Comparison of ENCODE assay signal across 9 cellular contexts in the genomic region with DNA sequence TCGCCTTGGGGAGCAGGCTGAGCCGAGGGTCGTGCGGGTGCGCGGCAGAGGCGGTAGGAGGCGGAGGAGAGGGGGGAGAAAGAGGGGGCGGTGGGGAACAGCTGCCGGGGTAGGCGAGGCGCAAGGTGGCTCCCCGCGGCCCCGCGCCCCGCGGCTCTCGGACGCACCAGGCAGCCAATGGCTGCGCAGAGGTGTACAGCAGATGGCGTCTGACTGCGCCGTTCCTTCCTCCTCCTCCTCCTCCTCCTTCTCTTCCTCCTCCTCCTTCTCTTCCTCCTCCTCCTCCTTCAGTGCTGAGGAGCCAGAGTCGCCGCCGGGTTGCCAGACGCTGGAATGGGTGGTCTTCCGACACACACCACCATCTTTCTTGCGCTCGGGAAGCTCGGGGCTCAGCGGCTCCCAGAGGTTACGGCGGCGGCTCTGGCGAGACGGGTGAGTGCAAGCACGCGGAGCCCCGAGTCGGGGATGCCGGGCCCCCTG. TPM values are rescaled to one million over a fixed set of nuclear protein-coding genes. Genes with fewer than 3 reads are reported as not detected.
DNase-seq lines count a peak whose midpoint lies in the region; ATAC-seq, FAIRE-seq and TF ChIP-seq lines count a peak whose summit lies in the region.
"Had no signal": no experiment of that assay in that cellular context is flagged by ENCODE, and none has a peak within 500 bp of the region (broad histone marks: within the 10 kb centered on the region; RNA-seq: fewer than 3 reads in every experiment).

A gene with protein sequence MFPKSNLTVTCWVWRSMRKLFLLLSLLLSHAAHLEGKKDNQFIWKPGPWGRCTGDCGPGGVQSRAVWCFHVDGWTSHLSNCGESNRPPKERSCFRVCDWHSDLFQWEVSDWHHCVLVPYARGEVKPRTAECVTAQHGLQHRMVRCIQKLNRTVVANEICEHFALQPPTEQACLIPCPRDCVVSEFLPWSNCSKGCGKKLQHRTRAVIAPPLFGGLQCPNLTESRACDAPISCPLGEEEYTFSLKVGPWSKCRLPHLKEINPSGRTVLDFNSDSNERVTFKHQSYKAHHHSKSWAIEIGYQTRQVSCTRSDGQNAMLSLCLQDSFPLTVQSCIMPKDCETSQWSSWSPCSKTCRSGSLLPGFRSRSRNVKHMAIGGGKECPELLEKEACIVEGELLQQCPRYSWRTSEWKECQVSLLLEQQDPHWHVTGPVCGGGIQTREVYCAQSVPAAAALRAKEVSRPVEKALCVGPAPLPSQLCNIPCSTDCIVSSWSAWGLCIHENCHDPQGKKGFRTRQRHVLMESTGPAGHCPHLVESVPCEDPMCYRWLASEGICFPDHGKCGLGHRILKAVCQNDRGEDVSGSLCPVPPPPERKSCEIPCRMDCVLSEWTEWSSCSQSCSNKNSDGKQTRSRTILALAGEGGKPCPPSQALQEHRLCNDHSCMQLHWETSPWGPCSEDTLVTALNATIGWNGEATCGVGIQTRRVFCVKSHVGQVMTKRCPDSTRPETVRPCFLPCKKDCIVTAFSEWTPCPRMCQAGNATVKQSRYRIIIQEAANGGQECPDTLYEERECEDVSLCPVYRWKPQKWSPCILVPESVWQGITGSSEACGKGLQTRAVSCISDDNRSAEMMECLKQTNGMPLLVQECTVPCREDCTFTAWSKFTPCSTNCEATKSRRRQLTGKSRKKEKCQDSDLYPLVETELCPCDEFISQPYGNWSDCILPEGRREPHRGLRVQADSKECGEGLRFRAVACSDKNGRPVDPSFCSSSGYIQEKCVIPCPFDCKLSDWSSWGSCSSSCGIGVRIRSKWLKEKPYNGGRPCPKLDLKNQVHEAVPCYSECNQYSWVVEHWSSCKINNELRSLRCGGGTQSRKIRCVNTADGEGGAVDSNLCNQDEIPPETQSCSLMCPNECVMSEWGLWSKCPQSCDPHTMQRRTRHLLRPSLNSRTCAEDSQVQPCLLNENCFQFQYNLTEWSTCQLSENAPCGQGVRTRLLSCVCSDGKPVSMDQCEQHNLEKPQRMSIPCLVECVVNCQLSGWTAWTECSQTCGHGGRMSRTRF (N-terminal part only) (plus strand): TSS at position 290 of the 480 bp plus-strand sequence. CDS start 116,634 bp downstream, outside the sequence.

- WGBS in lung, 2 donors, result 1 to 2% methylated on average over 34 to 43 of the region's 43 CpGs
- 17% methylated on average over 42 of the region's 43 CpGs; no CpG with 5 or more reads in 1 of the 2 donors for WGBS in transverse colon (ENCODE audit: low coverage in 1 of 2), 2 donors

- H3K4me3 ChIP-seq in bronchial epithelial cell (ENCODE audit: low read depth, low read length) (peak within 1 kb of the TSS; percentile 27), lung (peak within 1 kb of the TSS; percentile 6), transverse colon (peak within 1 kb of the TSS in 3 of 4 donors; percentile 25 to 45 (median 30))

- no peak within 1 kb of the TSS for H3K27ac ChIP-seq in lung (ENCODE audit: low read depth in 1 of 2, low read length in 1 of 2)
- H3K27ac ChIP-seq in transverse colon, result no peak within 1 kb of the TSS

- ATAC-seq in lung (ENCODE audit: insufficient read depth, low FRiP score) (peak; percentile 7), HG03280 (IDR thresholded peaks at IDR 0.05; ENCODE audit: unreplicated experiment) (no peak)

- intact Hi-C loops in transverse colon (cut with DNase I; ENCODE audit: low total_unique reads), result no loop called here

- TF ChIP-seq CTCF in bronchial epithelial cell (IDR thresholded peaks at IDR 0.05; ENCODE audit: insufficient read depth, low read length, severe bottlenecking), result no peak
- TF ChIP-seq CTCF in lung (IDR thresholded peaks at IDR 0.05; ENCODE audit: control extremely low read depth, extremely low read depth), result no peak
- no peak for TF ChIP-seq CTCF in transverse colon (IDR thresholded peaks at IDR 0.05)

- FAIRE-seq in bronchial epithelial cell (lab: Jason Lieb, UNC), result no peak

- in situ Hi-C loops in transverse colon (cut with MboI; ENCODE audit: low pct_ligation_motif_present in 1 of 4, low pct_unique_long_range_greater_than_20kb in 1 of 4, low sequenced_read_pairs in 3 of 4), result no loop called here

- no peak for TF ChIP-seq EP300 in transverse colon (IDR thresholded peaks at IDR 0.05; ENCODE audit: low read depth)

- H3K4me1 ChIP-seq in lung (ENCODE audit: control insufficient read depth in 2 of 2, insufficient read depth in 2 of 2, low read length in 2 of 2), result peaks cover 0 to 5% of the 10 kb centered on the region in 2 donors
- peaks cover 0 to 4% (median 1%) of the 10 kb centered on the region in 4 donors for H3K4me1 ChIP-seq in transverse colon

- H3K9me3 ChIP-seq in lung (ENCODE audit: control insufficient read depth in 2 of 2, insufficient read depth in 1 of 2, low read length in 1 of 2) (no peaks in the 10 kb centered on the region), transverse colon (no peaks in the 10 kb centered on the region)

- TF ChIP-seq POLR2A in transverse colon (IDR thresholded peaks at IDR 0.05), result no peak

- peaks cover 15% of the 10 kb centered on the region for H3K27me3 ChIP-seq in bronchial epithelial cell (ENCODE audit: control insufficient read depth, insufficient read depth, low read length)
- peaks cover 3% of the 10 kb centered on the region for H3K27me3 ChIP-seq in lung (ENCODE audit: control insufficient read depth, insufficient read depth)
- peaks cover 41% of the 10 kb centered on the region for H3K27me3 ChIP-seq in transverse colon

- DNase-seq in activated CD8-positive, alpha-beta memory T cell treated with anti-CD3 and anti-CD28 coated beads, Interleukin-2, amount 50 U/mL, for 48 hours, result peak; percentile 51
- DNase-seq in activated CD8-positive, alpha-beta memory T cell treated with anti-CD3 and anti-CD28 coated beads for 24 hours, result no peak
- no peak for DNase-seq in bronchial epithelial cell (ENCODE audit: low read depth)
- DNase-seq in lung (ENCODE audit: low spot score), result no peak
- DNase-seq in transverse colon, result no peak
- no peak for DNase-seq in stimulated activated CD4-positive, alpha-beta T cell treated with anti-CD3 and anti-CD28 coated beads, Interleukin-1b, Interleukin-23, amount 100 ng/mL, for 48 hours
- DNase-seq in NCI-H446 (lab: John Stamatoyannopoulos, UW), result no peak
- DNase-seq: SHP77 treated with DMSO at 0.1 percent for 48 hours had no signal

- H3K36me3 ChIP-seq in bronchial epithelial cell (ENCODE audit: control insufficient read depth, insufficient read depth, low read length) (no peaks in the 10 kb centered on the region), lung (ENCODE audit: control insufficient read depth in 2 of 2, insufficient read depth in 2 of 2, low read length in 2 of 2) (no peaks in the 10 kb centered on the region), transverse colon (no peaks in the 10 kb centered on the region)

RNA-seq across cellular contexts. Expression of the gene that starts here (rescaled TPM):
- total RNA-seq in bronchial epithelial cell (0.13 TPM in 1 of 2 replicates, not detected in the other), lung (1 to 10 TPM in 1 of 2 donors, under 1 TPM in 1; 0.25 to 8.2 TPM), transverse colon (under 1 TPM in 1 of 4 donors, not detected in 3; 0.27 TPM)
- under 1 TPM; 0.03 to 0.04 TPM for polyA plus RNA-seq in lung
